24 cellular contexts compared by ENCODE assay signal in the genomic region with DNA sequence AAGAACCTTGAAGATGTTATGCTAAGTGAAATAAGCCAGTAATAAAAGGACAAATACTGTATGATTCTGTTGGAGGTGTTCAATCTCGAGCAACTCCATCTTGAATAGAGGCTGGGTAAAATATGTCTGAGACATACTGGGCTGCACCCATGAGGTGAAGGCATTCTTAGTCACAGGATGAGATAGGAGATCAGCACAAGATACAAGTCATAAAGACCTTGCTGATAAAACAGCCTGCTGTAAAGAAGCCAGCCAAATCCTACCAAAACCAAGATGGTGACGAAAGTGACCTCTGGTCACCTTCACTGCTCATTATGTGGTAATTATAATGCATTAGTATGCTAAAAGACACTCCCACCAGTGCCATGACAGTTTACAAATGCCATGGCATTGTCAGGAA.
"Had no signal": no experiment of that assay in that cellular context is flagged by ENCODE, and none has a peak within 500 bp of the region (broad histone marks: within the 10 kb centered on the region; RNA-seq: fewer than 3 reads in every experiment).

No MANE protein-coding gene starts in this region.

- H3K27ac ChIP-seq: dorsolateral prefrontal cortex, epithelial cell of prostate, left ventricle myocardium inferior, neural progenitor cell, SK-N-MC, tibial nerve, uterus had no signal

- H3K4me1 ChIP-seq: left ventricle myocardium inferior, neural progenitor cell, tibial nerve, uterus had no signal

- H3K27ac Mint-ChIP-seq: activated naive CD8-positive, alpha-beta T cell treated with anti-CD3 and anti-CD28 coated beads for 36 hours; activated T-helper 1 cell treated with anti-CD3 and anti-CD28 coated beads, Interleukin-12 subunit alpha, Interleukin-12 subunit beta, Interleukin-2, Interleukin-4 antibody, amounts not matched to agents 30 ng/mL and 10 ng/mL and 1 ng/mL, durations not matched to agents 14 hours and 24 hours and 36 hours; memory B cell; naive B cell; neural progenitor cell; progenitor cell of endocrine pancreas; T-cell had no signal

- H3K9me3 Mint-ChIP-seq: activated T-helper 1 cell treated with anti-CD3 and anti-CD28 coated beads, Interleukin-12 subunit alpha, Interleukin-12 subunit beta, Interleukin-2, Interleukin-4 antibody, amounts not matched to agents 30 ng/mL and 10 ng/mL and 1 ng/mL, durations not matched to agents 14 hours and 24 hours and 36 hours had no signal

- H3K4me1 Mint-ChIP-seq: activated naive CD8-positive, alpha-beta T cell treated with anti-CD3 and anti-CD28 coated beads for 36 hours; memory B cell; naive B cell had no signal

- H3K36me3 Mint-ChIP-seq: activated naive CD8-positive, alpha-beta T cell treated with anti-CD3 and anti-CD28 coated beads for 36 hours; memory B cell; naive B cell; neural progenitor cell; T-cell had no signal

- H3K27me3 Mint-ChIP-seq: progenitor cell of endocrine pancreas had no signal

- H3K27me3 ChIP-seq: dorsolateral prefrontal cortex, neural progenitor cell, uterus had no signal

- H3K4me3 Mint-ChIP-seq: activated naive CD8-positive, alpha-beta T cell treated with anti-CD3 and anti-CD28 coated beads for 36 hours; activated T-helper 1 cell treated with anti-CD3 and anti-CD28 coated beads, Interleukin-12 subunit alpha, Interleukin-12 subunit beta, Interleukin-2, Interleukin-4 antibody, amounts not matched to agents 30 ng/mL and 10 ng/mL and 1 ng/mL, durations not matched to agents 14 hours and 24 hours and 36 hours; memory B cell; naive B cell; neural progenitor cell; T-cell had no signal

- DNase-seq: activated CD4-positive, alpha-beta T cell treated with anti-CD3 and anti-CD28 coated beads for 1 hour; activated CD4-positive, alpha-beta T cell treated with anti-CD3 and anti-CD28 coated beads, Interleukin-2, amount 50 U/mL, for 48 hours; activated CD8-positive, alpha-beta memory T cell treated with anti-CD3 and anti-CD28 coated beads, Interleukin-2, amount 50 U/mL, for 4 hours; activated naive CD4-positive, alpha-beta T cell; activated naive CD8-positive, alpha-beta T cell treated with anti-CD3 and anti-CD28 coated beads for 36 hours; amygdala; dorsolateral prefrontal cortex; foreskin melanocyte; glutamatergic neuron; hippocampal formation; kidney glomerular epithelial cell; left ventricle myocardium inferior; naive B cell; stimulated activated naive CD4-positive, alpha-beta T cell; substantia nigra; T-cell; uterus had no signal
